In genomic region chr9:130640681-130641080, GRCh38 we compare ENCODE assay signal across 1 cellular context.
TF ChIP-seq lines count a peak whose summit lies in the region.

No MANE protein-coding gene starts in this region.

TF ChIP-seq in SK-N-SH treated with all-trans-retinoic acid at 6 μM for 48 hours, 23 proteins besides CTCF, POLR2A, EP300 and RAD21 (continued from another document):
- TF ChIP-seq TSHZ2 (CRISPR knock-in tag; IDR thresholded peaks at IDR 0.05) (no peak), ZFP3 (CRISPR knock-in tag; IDR thresholded peaks at IDR 0.05) (no peak), ARNTL (CRISPR knock-in tag; IDR thresholded peaks at IDR 0.05; ENCODE audit: borderline replicate concordance, low read depth) (no peak), ESRRG (CRISPR knock-in tag; IDR thresholded peaks at IDR 0.05) (no peak), CSRNP3 (CRISPR knock-in tag; IDR thresholded peaks at IDR 0.05) (no peak), SNAI2 (CRISPR knock-in tag; IDR thresholded peaks at IDR 0.05) (no peak)
